Comparison of ENCODE assay signal across 8 cellular contexts in the genomic region with DNA sequence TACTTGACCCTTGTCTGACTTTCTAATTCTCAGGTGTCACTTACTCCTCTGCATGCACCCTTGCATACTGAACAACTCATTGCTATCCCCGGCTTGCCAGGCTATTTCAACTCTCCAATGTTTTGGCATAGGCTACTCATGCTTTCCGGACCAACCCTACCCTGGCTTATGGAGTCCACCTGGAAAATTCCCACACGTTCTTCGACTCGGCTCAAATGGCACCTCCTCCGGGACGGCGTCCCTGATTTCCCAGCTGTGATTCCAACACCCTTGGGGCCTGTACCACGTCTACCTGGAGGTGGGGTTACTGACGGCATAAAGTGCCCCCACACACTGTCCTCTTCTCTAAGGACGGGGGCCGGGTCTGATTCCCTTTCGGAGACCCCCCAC. TPM values are rescaled to one million over a fixed set of nuclear protein-coding genes. Genes with fewer than 3 reads are reported as not detected.
DNase-seq lines count a peak whose midpoint lies in the region; ATAC-seq and TF ChIP-seq lines count a peak whose summit lies in the region.

No MANE protein-coding gene starts in this region.

- 0 to 2% (median 1%) methylated on average over 13 of the region's 13 CpGs for WGBS in ovary, 3 donors

- POLR2A ChIA-PET in HCT116 (lab: Charles Lee): interaction anchor here (0.6 to 1.1 kb wide), 2 partner anchors 113 to 116 kb away, joined by 6 to 8 read pairs; no protein-coding TSS in a partner anchor
- POLR2A ChIA-PET in T-cell (lab: Charles Lee): interaction anchor here (0.5 to 0.8 kb wide), 3 partner anchors 113 to 308 kb away, joined by 3 to 12 read pairs (median 3); no protein-coding TSS in a partner anchor

- peak overlapping the region; percentile 96 for H2AFZ ChIP-seq in DND-41 (ENCODE audit: low read depth, low read length)
- no peak overlapping the region for H2AFZ ChIP-seq in HCT116 (ENCODE audit: low read depth, low read length, poor library complexity, severe bottlenecking)

- H3K9me3 ChIP-seq in DND-41 (ENCODE audit: insufficient read depth, low read length, severe bottlenecking): no peaks in the 10 kb centered on the region
- H3K9me3 ChIP-seq in HCT116 (ENCODE audit: control insufficient read depth in 1 of 2, insufficient read depth in 1 of 2, low read depth in 1 of 2, low read length in 2 of 2): no peaks in the 10 kb centered on the region
- no peaks in the 10 kb centered on the region for H3K9me3 ChIP-seq in ovary

- peak overlapping the region; percentile 90 for H3K27ac ChIP-seq in DND-41 (ENCODE audit: low read length)
- peak overlapping the region; percentile 65; the same call in 1 of the 2 replicates for H3K27ac ChIP-seq in HCT116 (ENCODE audit: low read depth, low read length)
- peak overlapping the region; percentile 80 to 87 for H3K27ac ChIP-seq in ovary

- H3K79me2 ChIP-seq in DND-41 (ENCODE audit: insufficient read depth, low read length): peaks cover 77% of the 10 kb centered on the region
- peaks cover 64% of the 10 kb centered on the region for H3K79me2 ChIP-seq in HCT116 (ENCODE audit: insufficient read depth, low read length)

- H3K4me1 Mint-ChIP-seq in T-cell: peaks cover 55 to 65% (median 63%) of the 10 kb centered on the region in 3 donors

- no peak for TF ChIP-seq EP300 in ovary (IDR thresholded peaks at IDR 0.05)

- TF ChIP-seq POLR2A in HCT116 (IDR thresholded peaks at IDR 0.05; ENCODE audit: borderline replicate concordance, extremely low read depth, insufficient read depth, insufficient read length): no peak
- no peak for TF ChIP-seq POLR2A in ovary (IDR thresholded peaks at IDR 0.05)

- peaks cover 13% of the 10 kb centered on the region; the same call in 1 of the 2 replicates for H4K20me1 ChIP-seq in DND-41 (ENCODE audit: insufficient read depth, low read length)
- H4K20me1 ChIP-seq in HCT116 (ENCODE audit: insufficient read depth): peaks cover under 1% of the 10 kb centered on the region; the same call in 1 of the 2 replicates

- H3K4me3 ChIP-seq in DND-41 (ENCODE audit: low read depth in 1 of 2, low read length in 2 of 2) (peak overlapping the region; percentile 66 to 88), HCT116 (replicated peaks in 1 of 2; ENCODE audit: low read depth in 1 of 2, low read length in 2 of 2) (peak overlapping the region; percentile 59 to 100), fibroblast of pulmonary artery (replicated peaks; ENCODE audit: low read depth, low read length) (peak overlapping the region; percentile 79), ovary (peak overlapping the region; percentile 66)

- DNase-seq in DND-41: no peak
- no peak for DNase-seq in HCT116 (ENCODE audit: low read depth, low spot score)
- peak in 1 of 34 experiments; percentile 17 for DNase-seq in T-cell
- peak; percentile 14 for DNase-seq in fibroblast of pulmonary artery (ENCODE audit: low read depth)
- peak in 3 of 5 donors; percentile 13 to 37 (median 34) for DNase-seq in ovary
- no peak for DNase-seq in GM03348 (ENCODE audit: low spot score)
- DNase-seq in COR-L47 (lab: John Stamatoyannopoulos, UW): no peak

- H3K9ac ChIP-seq in DND-41 (ENCODE audit: low read depth, low read length) (peak overlapping the region; percentile 77), HCT116 (ENCODE audit: low read length) (peak overlapping the region; percentile 92)

- H3K4me2 ChIP-seq in DND-41 (ENCODE audit: insufficient read depth, low read length) (peak overlapping the region; percentile 81), HCT116 (ENCODE audit: low read length) (peak overlapping the region; percentile 98)

- H3K36me3 ChIP-seq in DND-41 (ENCODE audit: insufficient read depth, low read length) (peaks cover 45% of the 10 kb centered on the region), HCT116 (ENCODE audit: control insufficient read depth in 1 of 2, insufficient read depth in 2 of 2, low read length in 2 of 2) (peaks cover 11 to 20% of the 10 kb centered on the region in 2 experiments; a peak in 3 of 4 replicates), ovary (no peaks in the 10 kb centered on the region)

- H3K27me3 ChIP-seq in DND-41 (ENCODE audit: insufficient read depth, low read length, poor library complexity) (no peaks in the 10 kb centered on the region), HCT116 (ENCODE audit: insufficient read depth, low read length) (no peaks in the 10 kb centered on the region), ovary (no peaks in the 10 kb centered on the region)

- no peaks in the 10 kb centered on the region for H3K9me3 Mint-ChIP-seq in T-cell

- intact Hi-C loops in HCT116 (cut with micrococcal nuclease) (no loop called here), ovary (cut with DNase I) (no loop called here)

- H3K27ac Mint-ChIP-seq in T-cell: peak overlapping the region; percentile 77 to 88

- TF ChIP-seq RAD21 in HCT116 (IDR thresholded peaks at IDR 0.05; ENCODE audit: low read depth): no peak

- CTCF ChIA-PET in HCT116 (lab: Charles Lee) (interaction anchor here (1.2 kb wide), 1 partner anchor 15 kb away, joined by 3 read pairs; no protein-coding TSS in a partner anchor), T-cell (lab: Charles Lee) (interaction anchor here (0.6 kb wide), 5 partner anchors 35 to 319 kb away, joined by 3 to 9 read pairs (median 5); no protein-coding TSS in a partner anchor)

- H3K9me2 ChIP-seq in HCT116 (ENCODE audit: insufficient read depth): no peaks in the 10 kb centered on the region

- TF ChIP-seq CTCF in DND-41 (IDR thresholded peaks at IDR 0.05; ENCODE audit: borderline replicate concordance, extremely low read depth, low read length, poor library complexity, severe bottlenecking) (no peak), HCT116 (IDR thresholded peaks at IDR 0.05 in 2 of 3, conservative IDR thresholded peaks at IDR 0.05 in 1 of 3; ENCODE audit: borderline replicate concordance in 1 of 3, insufficient read depth in 1 of 3, low read depth in 2 of 3, low read length in 2 of 3) (no peak), fibroblast of pulmonary artery (IDR thresholded peaks at IDR 0.05; ENCODE audit: low read length, missing control alignments) (no peak), ovary (IDR thresholded peaks at IDR 0.05) (no peak)

- BruUV-seq in HCT116 (replicated peaks; lab: Mats Ljungman, UMichigan): no TSS peak

- peak overlapping the region; percentile 93 to 99 (median 94) for H3K4me3 Mint-ChIP-seq in T-cell

- H3K27me3 Mint-ChIP-seq in T-cell: no peaks in the 10 kb centered on the region

- peaks cover 23% of the 10 kb centered on the region for H3K36me3 Mint-ChIP-seq in T-cell

- H3K4me1 ChIP-seq in DND-41 (ENCODE audit: insufficient read depth, low read length) (peaks cover 59% of the 10 kb centered on the region), HCT116 (ENCODE audit: control insufficient read depth in 1 of 2, insufficient read depth in 2 of 2, low read length in 2 of 2) (peaks cover 8 to 16% of the 10 kb centered on the region in 2 experiments; a peak in 3 of 4 replicates), ovary (ENCODE audit: insufficient read depth) (peaks cover 2% of the 10 kb centered on the region)

- RAD21 ChIA-PET in HCT116 (lab: Charles Lee; ENCODE audit: low non-redundant PET in 1 of 2, low total read pairs in 2 of 2, uncharacterized antibody in 2 of 2, unreplicated experiment in 2 of 2): no interaction called here

- no peak; the same call in 2 of the 3 replicates for ATAC-seq in DND-41 (ENCODE audit: insufficient read depth, low read depth)
- peak; percentile 54 for ATAC-seq in HCT116
- ATAC-seq in T-cell (replicated peaks in 1 of 4): peak; percentile 3 to 4 (median 3)
- ATAC-seq in GM18868 (IDR thresholded peaks at IDR 0.05; ENCODE audit: unreplicated experiment): no peak

TF ChIP-seq in HCT116, 20 proteins besides CTCF, POLR2A, EP300 and RAD21 (continues in another document):
- TF ChIP-seq JUND (IDR thresholded peaks at IDR 0.05) (no peak), ELF1 (IDR thresholded peaks at IDR 0.05; ENCODE audit: borderline replicate concordance, low read depth) (no peak), CBX3 (IDR thresholded peaks at IDR 0.05; ENCODE audit: low read depth) (no peak), CEBPB (IDR thresholded peaks at IDR 0.05; ENCODE audit: low read depth) (no peak), SIN3A (IDR thresholded peaks at IDR 0.05; ENCODE audit: low read depth) (no peak), FOSL1 (IDR thresholded peaks at IDR 0.05; ENCODE audit: low read depth) (no peak), EZH2 (IDR thresholded peaks at IDR 0.05) (no peak), SRF (IDR thresholded peaks at IDR 0.05; ENCODE audit: low read depth) (no peak)
- TF ChIP-seq, protein P1, sequence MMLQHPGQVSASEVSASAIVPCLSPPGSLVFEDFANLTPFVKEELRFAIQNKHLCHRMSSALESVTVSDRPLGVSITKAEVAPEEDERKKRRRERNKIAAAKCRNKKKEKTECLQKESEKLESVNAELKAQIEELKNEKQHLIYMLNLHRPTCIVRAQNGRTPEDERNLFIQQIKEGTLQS (IDR thresholded peaks at IDR 0.05): no peak

RNA-seq across cellular contexts. Expression of a gene that starts 0.5 kb away (rescaled TPM):
- total RNA-seq in HCT116 (2021; ENCODE audit: unreplicated experiment): 16.9 TPM
- polyA plus RNA-seq in HCT116 (2012): 4.8 and 6.2 TPM in 2 replicates
- total RNA-seq in T-cell: 10 to 100 TPM; 24.4 to 42.7 (median 38.5) TPM
- total RNA-seq in ovary: 10 to 100 TPM; 11.3 to 22.0 (median 17.5) TPM
- polyA plus RNA-seq in ovary: 10 to 100 TPM in 1 of 2 donors, 1 to 10 TPM in 1; 8.5 to 16.3 TPM

RNA-seq across cellular contexts. Expression of a gene that starts 0.6 kb away (rescaled TPM):
- total RNA-seq in HCT116 (2021; ENCODE audit: unreplicated experiment) (198 TPM), T-cell (100 to 1,000 TPM in 3 of 5 donors, 10 to 100 TPM in 2; 78.9 to 124 (median 107) TPM), ovary (100 to 1,000 TPM in 5 of 7 donors, 10 to 100 TPM in 2; 20.7 to 137 (median 116) TPM)
- 85.6 and 108 TPM in 2 replicates for polyA plus RNA-seq in HCT116 (2012)
- polyA plus RNA-seq in ovary: 10 to 100 TPM; 37.0 to 63.6 TPM

Comparison
In these comparisons a context has a peak if more than half of its experiments do, and no peak if none do; other contexts are left out.
1. ATAC-seq: peak in HCT116 (single experiment) and T-cell (4 of 4); none in DND-41 (single experiment) and GM18868 (single experiment).
2. DNase-seq: peak in fibroblast of pulmonary artery (single experiment) and ovary (3 of 5); none in DND-41 (single experiment), HCT116 (single experiment), GM03348 (single experiment) and COR-L47 (single experiment).
3. Peak in every context shown above with its lines, with median percentiles within 50 percentile points of each other: H3K27ac ChIP-seq and H3K4me3 ChIP-seq.